ENCODE assay signal across 8 cellular contexts in the genomic region with DNA sequence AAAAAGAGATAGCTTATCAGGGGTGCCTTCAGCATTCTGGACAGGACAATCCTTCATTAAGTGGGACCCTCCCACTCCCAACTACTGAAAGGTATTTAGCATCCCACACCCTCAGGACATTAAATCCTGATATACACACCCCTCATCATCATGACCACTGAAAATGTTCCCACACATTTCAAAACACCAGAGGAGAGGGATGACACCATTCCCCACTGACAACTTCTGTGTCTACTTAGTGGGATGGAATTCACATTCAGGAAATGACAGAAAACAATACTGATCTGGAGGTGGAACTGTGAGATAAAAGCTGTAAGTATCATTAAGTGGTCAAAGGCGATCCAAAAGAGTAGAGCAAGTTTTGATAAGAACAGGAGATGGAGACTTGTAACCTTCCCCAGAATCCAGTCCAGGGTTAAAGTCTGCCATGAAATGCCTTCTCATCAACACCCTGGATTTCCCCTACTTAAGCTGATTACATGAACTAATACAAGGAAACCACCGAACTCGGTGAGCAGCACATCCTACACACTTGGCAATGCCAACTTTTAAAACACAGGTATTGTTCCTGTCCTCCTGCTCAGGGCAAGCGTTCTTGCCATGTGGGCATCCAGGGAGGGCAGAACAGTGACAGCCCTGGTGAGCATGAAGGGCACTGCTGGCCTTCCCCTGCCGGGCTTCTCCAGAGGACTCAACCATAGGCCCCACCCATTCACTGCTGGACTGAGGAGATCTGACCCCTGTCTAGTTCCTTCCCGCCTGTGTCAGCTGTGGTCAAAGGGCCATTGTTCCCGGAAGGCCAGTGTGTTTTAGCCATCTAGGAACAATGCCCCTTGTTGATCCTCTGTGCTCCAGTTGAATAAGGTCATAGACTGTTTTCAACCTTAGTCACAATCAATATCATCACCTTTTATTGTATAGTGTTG.
DNase-seq lines count a peak whose midpoint lies in the region; ATAC-seq, FAIRE-seq and TF ChIP-seq lines count a peak whose summit lies in the region.

No MANE protein-coding gene starts in this region.

- H3K27me3 ChIP-seq in bronchial epithelial cell (ENCODE audit: control insufficient read depth, insufficient read depth, low read length): no peaks in the 10 kb centered on the region
- no peaks in the 10 kb centered on the region for H3K27me3 ChIP-seq in parathyroid adenoma (ENCODE audit: control insufficient read depth, insufficient read depth, low read length)

- H3K9me3 ChIP-seq in parathyroid adenoma (ENCODE audit: control insufficient read depth, low read length): no peaks in the 10 kb centered on the region

- no peak overlapping the region for H3K4me2 ChIP-seq in parathyroid adenoma (ENCODE audit: low read length)

- DNase-seq in bronchial epithelial cell (ENCODE audit: low read depth) (peak; percentile 23), H4 (ENCODE audit: low spot score) (no peak), SW 1271 (lab: John Stamatoyannopoulos, UW) (no peak), NCI-H1092 (lab: John Stamatoyannopoulos, UW) (no peak)
- DNase-seq in stimulated activated naive CD4-positive, alpha-beta T cell treated with Interleukin-2 at 50 U/mL for 16 hours (lab: John Stamatoyannopoulos, UW): no peak

- TF ChIP-seq CTCF in bronchial epithelial cell (IDR thresholded peaks at IDR 0.05; ENCODE audit: insufficient read depth, low read length, severe bottlenecking): no peak
- TF ChIP-seq CTCF in parathyroid adenoma (IDR thresholded peaks at IDR 0.05): no peak

- H3K4me3 ChIP-seq in bronchial epithelial cell (ENCODE audit: low read depth, low read length) (no peak overlapping the region), parathyroid adenoma (ENCODE audit: low read depth, low read length) (no peak overlapping the region)

- H2AFZ ChIP-seq in parathyroid adenoma: no peak overlapping the region

- FAIRE-seq in bronchial epithelial cell (lab: Jason Lieb, UNC): no peak

- H3K4me1 ChIP-seq in parathyroid adenoma: peaks cover 26% of the 10 kb centered on the region

- H3K27ac ChIP-seq in parathyroid adenoma: peak overlapping the region; percentile 0

- ATAC-seq in GM18909 (IDR thresholded peaks at IDR 0.05; ENCODE audit: poor library complexity, unreplicated experiment) (peak; percentile 26), HG03045 (IDR thresholded peaks at IDR 0.05; ENCODE audit: unreplicated experiment) (peak; percentile 47)

- no peaks in the 10 kb centered on the region for H3K36me3 ChIP-seq in bronchial epithelial cell (ENCODE audit: control insufficient read depth, insufficient read depth, low read length)
- no peaks in the 10 kb centered on the region for H3K36me3 ChIP-seq in parathyroid adenoma (ENCODE audit: control insufficient read depth, insufficient read depth, low read length)

- peaks cover 61% of the 10 kb centered on the region for H3K79me2 ChIP-seq in parathyroid adenoma

- no peak overlapping the region for H3K9ac ChIP-seq in parathyroid adenoma
